ENCODE assay signal across 8 cellular contexts in the genomic region with DNA sequence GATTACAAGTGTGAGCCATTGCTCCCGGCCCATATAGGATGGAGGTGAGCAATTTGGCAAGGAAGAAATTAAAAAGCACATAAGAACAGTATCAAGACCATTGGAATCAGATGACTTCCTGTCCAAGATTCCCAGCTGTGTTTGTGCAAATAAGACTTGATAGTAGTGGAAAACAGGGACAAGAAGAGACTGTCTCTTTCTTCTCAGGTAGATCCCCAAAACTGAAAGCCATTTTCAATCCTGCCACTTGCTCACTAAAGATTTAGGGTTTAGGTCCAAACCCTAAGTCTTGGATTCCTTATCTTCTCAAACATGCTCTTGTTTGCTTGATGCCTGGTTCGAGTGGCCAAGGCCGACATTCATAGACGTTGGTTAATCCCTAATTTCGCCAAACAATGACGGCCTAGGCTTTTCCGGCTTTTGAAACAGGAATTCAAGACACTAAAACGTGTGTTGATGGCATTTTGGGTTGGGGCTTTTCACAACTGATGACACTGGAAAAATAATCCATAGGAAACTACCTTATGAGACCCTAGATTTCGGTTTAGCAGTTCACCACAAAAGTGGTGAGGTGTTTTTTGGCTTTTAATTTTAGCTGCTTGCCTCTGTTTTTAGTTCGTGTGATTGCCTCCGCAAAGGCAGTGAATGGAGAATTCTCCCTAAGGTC. TPM values are rescaled to one million over a fixed set of nuclear protein-coding genes. Genes with fewer than 3 reads are reported as not detected.
DNase-seq lines count a peak whose midpoint lies in the region; TF ChIP-seq lines count a peak whose summit lies in the region.

No MANE protein-coding gene starts in this region.

- POLR2A ChIA-PET in AG04449 (lab: Yijun Ruan, JAX) = interaction anchor here (2.2 kb wide), 1 partner anchor 23 kb away, joined by 5 read pairs; the partner anchor contains the start of gene TOMM22

- H3K27ac ChIP-seq in HUES48 (ENCODE audit: low read depth, low read length) (peak overlapping the region; percentile 90), brain microvascular endothelial cell (peak overlapping the region; percentile 22)

- in situ Hi-C loops in brain microvascular endothelial cell (cut with HindIII; ENCODE audit: low pct_ligation_motif_present, low sequenced_read_pairs) = no loop called here

- CTCF ChIA-PET in AG04449 (lab: Yijun Ruan, JAX) = interaction anchor here (0.6 to 1.6 kb wide), 3 partner anchors 11 to 20 kb away, joined by 3 to 4 read pairs (median 3); no protein-coding TSS in a partner anchor

- peaks cover 2% of the 10 kb centered on the region for H3K36me3 Mint-ChIP-seq in mesothelial cell of epicardium

- TF ChIP-seq CTCF in AG04449 (IDR thresholded peaks at IDR 0.05; ENCODE audit: insufficient read depth, low read length, missing control alignments) (no peak), brain microvascular endothelial cell (IDR thresholded peaks at IDR 0.05; ENCODE audit: low read depth, low read length, missing control alignments) (no peak), mesothelial cell of epicardium (IDR thresholded peaks at IDR 0.05; ENCODE audit: unreplicated experiment) (no peak)

- H3K4me3 ChIP-seq in AG04449 (ENCODE audit: low read depth, low read length) (peak overlapping the region; percentile 55), HUES48 (ENCODE audit: low read depth, low read length) (peak overlapping the region; percentile 52), brain microvascular endothelial cell (ENCODE audit: low read depth, low read length) (peak overlapping the region; percentile 47)

- H3K27me3 ChIP-seq in HUES48 (ENCODE audit: control insufficient read depth, insufficient read depth, low read length) (no peaks in the 10 kb centered on the region), brain microvascular endothelial cell (replicated peaks) (no peaks in the 10 kb centered on the region)

- H3K4me1 ChIP-seq in HUES48 (ENCODE audit: control insufficient read depth, insufficient read depth, low read length) = peaks cover 33% of the 10 kb centered on the region

- no peak for DNase-seq in AG04449 (ENCODE audit: low read depth, low spot score)
- no peak for DNase-seq in brain microvascular endothelial cell
- no peak for DNase-seq in mesothelial cell of epicardium (ENCODE audit: low spot score in 2 of 2, unreplicated experiment in 2 of 2)
- DNase-seq in GM19238 (ENCODE audit: insufficient read length, low spot score) = no peak
- no peak for DNase-seq in COLO668 (lab: John Stamatoyannopoulos, UW; ENCODE audit: unreplicated experiment)
- no peak for DNase-seq in effector CD8-positive, alpha-beta T cell (lab: John Stamatoyannopoulos, UW)
- DNase-seq in inferior parietal cortex (ENCODE audit: extremely low spot score) = no peak

- peak overlapping the region; percentile 30 for H3K9ac ChIP-seq in HUES48 (ENCODE audit: low read depth, low read length)

- peaks cover 42% of the 10 kb centered on the region for H3K4me1 Mint-ChIP-seq in mesothelial cell of epicardium

- no peaks in the 10 kb centered on the region for H3K27me3 Mint-ChIP-seq in mesothelial cell of epicardium (ENCODE audit: low read depth)

- H3K36me3 ChIP-seq in HUES48 (ENCODE audit: control insufficient read depth, insufficient read depth, low read length) (peaks cover 5% of the 10 kb centered on the region), brain microvascular endothelial cell (replicated peaks) (peaks cover 4% of the 10 kb centered on the region)

- no peaks in the 10 kb centered on the region for H3K9me3 ChIP-seq in HUES48 (ENCODE audit: control insufficient read depth, insufficient read depth, low read length)

- peak overlapping the region; percentile 99 for H3K27ac Mint-ChIP-seq in mesothelial cell of epicardium

- peak overlapping the region; percentile 80 for H3K4me3 Mint-ChIP-seq in mesothelial cell of epicardium

- no peaks in the 10 kb centered on the region for H3K9me3 Mint-ChIP-seq in mesothelial cell of epicardium

RNA-seq across cellular contexts. Expression of gene GTPBP1, which starts 1.0 kb away (rescaled TPM):
- total RNA-seq in mesothelial cell of epicardium = 71.6 to 74.3 TPM (median 73.1 TPM) in 3 replicates

RNA-seq across cellular contexts. Expression of gene JOSD1, which starts 4.0 kb away (rescaled TPM):
- 58.4 to 59.6 TPM (median 59.6 TPM) in 3 replicates for total RNA-seq in mesothelial cell of epicardium

RNA-seq across cellular contexts. Expression of gene TOMM22, which starts 22.9 kb away (rescaled TPM):
- total RNA-seq in mesothelial cell of epicardium = 59.7 to 68.1 TPM (median 61.4 TPM) in 3 replicates

RNA-seq across cellular contexts. Expression of gene CBY1, which starts 48.3 kb away (rescaled TPM):
- 38.5 to 40.4 TPM (median 40.0 TPM) in 3 replicates for total RNA-seq in mesothelial cell of epicardium

RNA-seq across cellular contexts. Expression of gene FAM227A, which starts 48.5 kb away (rescaled TPM):
- 10.3 to 11.9 TPM (median 11.0 TPM) in 3 replicates for total RNA-seq in mesothelial cell of epicardium
